Comparison of ENCODE assay signal across 23 cellular contexts in genomic region chr12:2841056-2841455, GRCh38. TPM values are rescaled to one million over a fixed set of nuclear protein-coding genes. Genes with fewer than 3 reads are reported as not detected.
DNase-seq lines count a peak whose midpoint lies in the region; ATAC-seq and TF ChIP-seq lines count a peak whose summit lies in the region.
"Had no signal": no experiment of that assay in that cellular context is flagged by ENCODE, and none has a peak within 500 bp of the region (broad histone marks: within the 10 kb centered on the region; RNA-seq: fewer than 3 reads in every experiment).

No MANE protein-coding gene starts in this region.

- H3K9me3 ChIP-seq in tibial artery = no peaks in the 10 kb centered on the region
- H3K9me3 ChIP-seq in colonic mucosa = no peaks in the 10 kb centered on the region
- H3K9me3 ChIP-seq: A549, BLaER1, HAP-1, MG63 had no signal

- H3K4me3 ChIP-seq in tibial artery (no peak overlapping the region), colonic mucosa (no peak overlapping the region)
- H3K4me3 ChIP-seq: A549, BLaER1, HAP-1, MG63 had no signal

- H3K4me1 ChIP-seq in tibial artery (peaks cover 0 to 53% (median 23%) of the 10 kb centered on the region in 4 donors), colonic mucosa (no peaks in the 10 kb centered on the region)
- H3K4me1 ChIP-seq: HAP-1 had no signal

- H3K36me3 ChIP-seq in tibial artery = peaks cover 0 to 5% (median 0%) of the 10 kb centered on the region in 3 donors
- no peaks in the 10 kb centered on the region for H3K36me3 ChIP-seq in colonic mucosa
- H3K36me3 ChIP-seq: MG63 had no signal

- intact Hi-C loops in tibial artery (cut with DNase I; ENCODE audit: low total_unique reads) = no loop called here
- intact Hi-C loops in colonic mucosa (cut with DNase I) = no loop called here

- H3K27me3 ChIP-seq in tibial artery = no peaks in the 10 kb centered on the region
- H3K27me3 ChIP-seq in colonic mucosa = no peaks in the 10 kb centered on the region
- H3K27me3 ChIP-seq: BLaER1, MG63 had no signal

- H3K27ac ChIP-seq in tibial artery = peak overlapping the region; percentile 41 to 78
- no peak overlapping the region for H3K27ac ChIP-seq in colonic mucosa
- H3K27ac ChIP-seq: A549, BLaER1, HL-60, RWPE1 had no signal

- no peak for TF ChIP-seq CTCF in tibial artery (IDR thresholded peaks at IDR 0.05)
- TF ChIP-seq CTCF in colonic mucosa (IDR thresholded peaks at IDR 0.05) = no peak

- no peak overlapping the region for H3K9ac ChIP-seq in colonic mucosa (ENCODE audit: low read depth in 2 of 2, low read length in 2 of 2)
- H3K9ac ChIP-seq: BLaER1 had no signal

- peak; percentile 32 for DNase-seq in NCI-H345 (lab: John Stamatoyannopoulos, UW)
- no peak for DNase-seq in NCI-H345 treated with DMSO at 0.1 percent for 48 hours (lab: John Stamatoyannopoulos, UW; ENCODE audit: unreplicated experiment)
- peak in 67 of 76 experiments; percentile 8 to 85 (median 50) for DNase-seq in HUDEP-2 (lab: John Stamatoyannopoulos, UW; ENCODE audit: unreplicated experiment in 76 of 76)
- peak; percentile 49 for DNase-seq in astrocyte of the hippocampus (ENCODE audit: low read depth, low spot score)
- peak in 1 of 2 donors; percentile 78 for DNase-seq in tibial artery
- DNase-seq in NCI-H82 treated with DMSO at 0.1 percent for 48 hours (lab: John Stamatoyannopoulos, UW; ENCODE audit: unreplicated experiment) = no peak
- no peak for DNase-seq in colonic mucosa
- DNase-seq: CD4-positive, alpha-beta memory T cell; DND-41; Karpas-422; MG63; NCI-H1105; NCI-H187; NCI-H2171; NCI-H748 treated with DMSO at 0.1 percent for 48 hours; SIG-M5 had no signal

- no peak for ATAC-seq in GM21447 (IDR thresholded peaks at IDR 0.05; ENCODE audit: unreplicated experiment)
- ATAC-seq: A549 had no signal

RNA-seq across cellular contexts. Expression of gene NRIP2, which starts 6.2 kb away (rescaled TPM):
- under 1 TPM; 0.49 to 0.77 TPM for total RNA-seq in colonic mucosa
- total RNA-seq: CD4-positive, alpha-beta memory T cell; NCI-H460 had no signal

RNA-seq across cellular contexts. Expression of gene TEX52, which starts 15.8 kb away (rescaled TPM):
- not detected for total RNA-seq in colonic mucosa
- total RNA-seq: CD4-positive, alpha-beta memory T cell; NCI-H460 had no signal

RNA-seq across cellular contexts. Expression of gene ITFG2, which starts 28.6 kb away (rescaled TPM):
- 10 to 100 TPM; 19.4 to 34.8 TPM for total RNA-seq in colonic mucosa

RNA-seq across cellular contexts. Expression of gene FOXM1, which starts 35.9 kb away (rescaled TPM):
- total RNA-seq in colonic mucosa = 10 to 100 TPM; 18.4 to 89.3 TPM

RNA-seq across cellular contexts. Expression of gene RHNO1, which starts 36.0 kb away (rescaled TPM):
- total RNA-seq in colonic mucosa = 10 to 100 TPM; 18.3 to 25.5 TPM

Comparison
In these comparisons a context has a peak if more than half of its experiments do, and no peak if none do; other contexts are left out.
1. DNase-seq: peak in NCI-H345 (single experiment), HUDEP-2 (67 of 76) and astrocyte of the hippocampus (single experiment); none in NCI-H345 treated with DMSO at 0.1 percent for 48 hours (single experiment), NCI-H82 treated with DMSO at 0.1 percent for 48 hours (single experiment) and colonic mucosa (single experiment).